In the genomic region with DNA sequence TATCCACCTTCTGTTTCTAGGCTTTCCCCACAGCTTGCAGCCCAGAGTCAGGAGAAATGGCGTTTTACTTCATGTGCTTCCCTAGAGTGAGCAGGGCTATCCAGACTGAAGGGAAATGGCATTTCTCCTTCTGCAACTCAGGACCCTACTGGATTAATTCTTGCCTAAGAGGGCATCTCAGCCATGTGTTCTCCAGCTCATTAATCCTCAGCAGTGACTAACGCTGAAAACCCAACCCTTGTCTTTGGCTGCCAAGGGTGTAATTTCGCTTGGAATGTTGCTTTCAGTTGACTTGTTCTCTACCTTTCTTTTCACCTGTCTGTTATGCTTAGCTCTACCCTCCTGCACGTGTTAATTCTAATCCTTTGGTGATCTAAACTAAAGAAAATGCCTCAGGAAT, we compare ENCODE assay signal across 15 cellular contexts. TPM values are rescaled to one million over a fixed set of nuclear protein-coding genes. Genes with fewer than 3 reads are reported as not detected.
DNase-seq lines count a peak whose midpoint lies in the region; ATAC-seq and TF ChIP-seq lines count a peak whose summit lies in the region.
"Had no signal": no experiment of that assay in that cellular context is flagged by ENCODE, and none has a peak within 500 bp of the region (broad histone marks: within the 10 kb centered on the region; RNA-seq: fewer than 3 reads in every experiment).

No MANE protein-coding gene starts in this region.

- peak overlapping the region; percentile 57 for H3K14ac ChIP-seq in IMR-90 (replicated peaks; ENCODE audit: low read depth, low read length)

- H3K36me3 ChIP-seq in ACC112 (ENCODE audit: insufficient read depth, low read length) (no peaks in the 10 kb centered on the region), IMR-90 (ENCODE audit: control insufficient read depth, insufficient read depth, low read length) (no peaks in the 10 kb centered on the region)
- H3K36me3 ChIP-seq: cardiac muscle cell had no signal

- H3K4me3 ChIP-seq in ACC112 (ENCODE audit: low read depth, low read length), result no peak overlapping the region
- H3K4me3 ChIP-seq in IMR-90 (ENCODE audit: insufficient read depth, low read depth, low read length), result no peak overlapping the region
- H3K4me3 ChIP-seq in cardiac fibroblast (replicated peaks in 1 of 2; ENCODE audit: low read depth in 2 of 2, low read length in 2 of 2), result no peak overlapping the region
- H3K4me3 ChIP-seq: cardiac muscle cell had no signal

- peak overlapping the region; percentile 28; the same call in 1 of the 2 replicates for H2AK5ac ChIP-seq in IMR-90 (ENCODE audit: low read depth, low read length)

- H3K56ac ChIP-seq in IMR-90 (ENCODE audit: extremely low read depth, insufficient read depth, low read length), result no peak overlapping the region

- H4K5ac ChIP-seq in IMR-90 (ENCODE audit: low read depth, low read length), result peak overlapping the region; percentile 37; the same call in 1 of the 2 replicates

- no peaks in the 10 kb centered on the region for H3K36me3 Mint-ChIP-seq in activated CD8-positive, alpha-beta memory T cell treated with anti-CD3 and anti-CD28 coated beads, Interleukin-2, amount 10 ng/mL, durations not matched to agents 7 days and 5 days
- H3K36me3 Mint-ChIP-seq: naive thymus-derived CD4-positive, alpha-beta T cell had no signal

- TF ChIP-seq POLR2A in IMR-90 (IDR thresholded peaks at IDR 0.05; ENCODE audit: low read depth, low read length), result no peak

- H3K4me1 Mint-ChIP-seq in activated CD8-positive, alpha-beta memory T cell treated with anti-CD3 and anti-CD28 coated beads, Interleukin-2, amount 10 ng/mL, durations not matched to agents 7 days and 5 days, result peaks cover 47% of the 10 kb centered on the region

- H3K79me2 ChIP-seq in ACC112 (ENCODE audit: control insufficient read depth, insufficient read depth, low read length, unreplicated experiment), result no peaks in the 10 kb centered on the region

- peaks cover 80% of the 10 kb centered on the region for H3K4me1 ChIP-seq in ACC112 (ENCODE audit: control insufficient read depth, insufficient read depth, low read length, unreplicated experiment)
- H3K4me1 ChIP-seq in IMR-90 (ENCODE audit: control insufficient read depth, insufficient read depth, low read length), result peaks cover 35% of the 10 kb centered on the region

- H2BK20ac ChIP-seq in IMR-90 (ENCODE audit: low read depth, low read length), result peak overlapping the region; percentile 49; the same call in 1 of the 2 replicates

- H3K27me3 Mint-ChIP-seq in activated CD8-positive, alpha-beta memory T cell treated with anti-CD3 and anti-CD28 coated beads, Interleukin-2, amount 10 ng/mL, durations not matched to agents 7 days and 5 days, result peaks cover 62% of the 10 kb centered on the region

- peaks cover 28% of the 10 kb centered on the region for H3K9me1 ChIP-seq in IMR-90 (ENCODE audit: insufficient read depth, low read length)

- intact Hi-C loops in IMR-90 (cut with micrococcal nuclease), result no loop called here

- peak overlapping the region; percentile 7; the same call in 1 of the 3 replicates for H2BK15ac ChIP-seq in IMR-90 (ENCODE audit: low read depth, low read length)

- CTCF ChIA-PET in IMR-90 (lab: Yijun Ruan, JAX), result no interaction called here
- CTCF ChIA-PET in activated CD8-positive, alpha-beta memory T cell treated with anti-CD3 and anti-CD28 coated beads, Interleukin-2, amount 10 ng/mL, durations not matched to agents 7 days and 5 days (lab: Charles Lee), result no interaction called here

- H2AK9ac ChIP-seq in IMR-90 (replicated peaks; ENCODE audit: low read depth, low read length, poor library complexity), result no peak overlapping the region

- H3K4me2 ChIP-seq in IMR-90 (ENCODE audit: low read depth, low read length), result no peak overlapping the region

- H4K20me1 ChIP-seq in IMR-90 (ENCODE audit: insufficient read depth, low read length), result no peaks in the 10 kb centered on the region

- no peak overlapping the region for H2BK5ac ChIP-seq in IMR-90 (ENCODE audit: low read depth, low read length, poor library complexity, severe bottlenecking)

- H2AFZ ChIP-seq in ACC112 (ENCODE audit: low read length, unreplicated experiment) (peak overlapping the region; percentile 5), IMR-90 (replicated peaks; ENCODE audit: low read length, poor library complexity) (peak overlapping the region; percentile 8)

- no peaks in the 10 kb centered on the region for H3K9me3 Mint-ChIP-seq in activated CD8-positive, alpha-beta memory T cell treated with anti-CD3 and anti-CD28 coated beads, Interleukin-2, amount 10 ng/mL, durations not matched to agents 7 days and 5 days (ENCODE audit: low read depth)
- H3K9me3 Mint-ChIP-seq: H9; naive thymus-derived CD4-positive, alpha-beta T cell had no signal

- BruUV-seq in IMR-90 (replicated peaks; lab: Mats Ljungman, UMichigan), result no TSS peak

- H4K91ac ChIP-seq in IMR-90 (ENCODE audit: insufficient read depth, low read depth, low read length), result peak overlapping the region; percentile 4; the same call in 1 of the 2 replicates

- H3K27ac ChIP-seq in ACC112 (ENCODE audit: low read depth, low read length) (peak overlapping the region; percentile 96), IMR-90 (ENCODE audit: insufficient read depth, low read length) (no peak overlapping the region)
- H3K27ac ChIP-seq: cardiac muscle cell had no signal

- 51% methylated on average over 2 of the region's 4 CpGs; no CpG with 5 or more reads in 1 of the 2 experiments for WGBS in IMR-90 (ENCODE audit: extremely low coverage in 2 of 2, insufficient read length in 1 of 2), 2 experiments

- H4K8ac ChIP-seq in IMR-90 (ENCODE audit: low read depth in 2 of 2, low read length in 2 of 2), result peak overlapping the region in 1 of 2 experiments; percentile 7; a peak in 1 of 4 replicates

- in situ Hi-C loops in IMR-90 (cut with MboI; ENCODE audit: low sequenced_read_pairs), result no loop called here

- peak overlapping the region; percentile 18; the same call in 1 of the 2 replicates for H3K23ac ChIP-seq in IMR-90 (ENCODE audit: low read depth, low read length)

- H3K79me1 ChIP-seq in IMR-90 (ENCODE audit: low read depth in 1 of 2, low read length in 2 of 2), result peaks cover 0 to 15% of the 10 kb centered on the region in 2 experiments; a peak in 1 of 4 replicates

- TF ChIP-seq RAD21 in IMR-90 (IDR thresholded peaks at IDR 0.05; ENCODE audit: low read length), result no peak

- no peak overlapping the region for H3K27ac Mint-ChIP-seq in activated CD8-positive, alpha-beta memory T cell treated with anti-CD3 and anti-CD28 coated beads, Interleukin-2, amount 10 ng/mL, durations not matched to agents 7 days and 5 days
- H3K27ac Mint-ChIP-seq: H9 had no signal

- H3K27me3 ChIP-seq in ACC112 (ENCODE audit: insufficient read depth, low read length) (no peaks in the 10 kb centered on the region), IMR-90 (ENCODE audit: control insufficient read depth, insufficient read depth, low read length) (no peaks in the 10 kb centered on the region)
- H3K27me3 ChIP-seq: cardiac muscle cell had no signal

- H3K4me3 Mint-ChIP-seq in activated CD8-positive, alpha-beta memory T cell treated with anti-CD3 and anti-CD28 coated beads, Interleukin-2, amount 10 ng/mL, durations not matched to agents 7 days and 5 days, result no peak overlapping the region
- H3K4me3 Mint-ChIP-seq: H9; naive thymus-derived CD4-positive, alpha-beta T cell had no signal

- no peak for DNase-seq in IMR-90
- DNase-seq in cardiac fibroblast (ENCODE audit: low read depth in 2 of 2), result peak; percentile 55
- peak; percentile 88 for DNase-seq in kidney tubule cell (ENCODE audit: low spot score)
- DNase-seq in activated CD8-positive, alpha-beta memory T cell treated with anti-CD3 and anti-CD28 coated beads, Interleukin-2, amount 10 ng/mL, durations not matched to agents 7 days and 5 days, result no peak
- no peak for DNase-seq in NCI-H2107 treated with DMSO at 0.1 percent for 48 hours (lab: John Stamatoyannopoulos, UW; ENCODE audit: unreplicated experiment)
- no peak for DNase-seq in activated naive CD4-positive, alpha-beta T cell (lab: John Stamatoyannopoulos, UW)
- DNase-seq: activated CD4-positive, alpha-beta T cell treated with anti-CD3 and anti-CD28 coated beads for 4 hours; DMS79 treated with DMSO at 0.1 percent for 48 hours; H9; naive thymus-derived CD4-positive, alpha-beta T cell; NCI-H2107; stimulated activated CD4-positive, alpha-beta T cell treated with anti-CD3 and anti-CD28 coated beads, Interleukin-12 subunit alpha, Interleukin-12 subunit beta, amount 100 ng/mL, for 4 hours had no signal

- no peaks in the 10 kb centered on the region for H3K9me3 ChIP-seq in IMR-90 (ENCODE audit: control insufficient read depth, insufficient read depth, low read length)

- no peak overlapping the region for H3K9ac ChIP-seq in IMR-90 (ENCODE audit: low read depth, low read length)

- ATAC-seq in IMR-90 (ENCODE audit: low read depth) (no peak), GM21723 (IDR thresholded peaks at IDR 0.05; ENCODE audit: unreplicated experiment) (no peak)
- ATAC-seq in activated CD8-positive, alpha-beta memory T cell treated with anti-CD3 and anti-CD28 coated beads, Interleukin-2, amount 10 ng/mL, durations not matched to agents 7 days and 5 days, result no peak
- ATAC-seq: naive thymus-derived CD4-positive, alpha-beta T cell had no signal

- TF ChIP-seq CTCF in IMR-90 (conservative IDR thresholded peaks at IDR 0.05; ENCODE audit: low read depth, low read length) (no peak), cardiac fibroblast (IDR thresholded peaks at IDR 0.05; ENCODE audit: low read depth, low read length) (no peak)

- peak overlapping the region; percentile 57 for H2BK120ac ChIP-seq in IMR-90 (ENCODE audit: low read depth, low read length)

- no peak overlapping the region; the same call in 1 of the 2 replicates for H3K18ac ChIP-seq in IMR-90 (ENCODE audit: low read depth, low read length)

- H3K4ac ChIP-seq in IMR-90 (ENCODE audit: low read depth, low read length), result no peak overlapping the region

- POLR2A ChIA-PET in IMR-90 (lab: Charles Lee; ENCODE audit: unreplicated experiment), result no interaction called here

- dilution Hi-C loops in IMR-90 (cut with HindIII; ENCODE audit: low sequenced_read_pairs, unreplicated experiment), result no loop called here

TF ChIP-seq in IMR-90, 13 proteins besides CTCF, POLR2A, EP300 and RAD21:
- peak; percentile 62; the same call in 1 of the 2 replicates for TF ChIP-seq CEBPB (IDR thresholded peaks at IDR 0.05; ENCODE audit: low read depth, low read length)
- no peak for TF ChIP-seq FOS (IDR thresholded peaks at IDR 0.05; ENCODE audit: low read depth, low read length)

RNA-seq across cellular contexts. Expression of a gene that starts 21.0 kb away (rescaled TPM):
- 137 and 570 TPM in 2 replicates for total RNA-seq in IMR-90 (2012; rRNA removed)
- 106 and 201 TPM in 2 replicates for polyA plus RNA-seq in IMR-90 (2012; rRNA removed)
- 69.6 and 82.0 TPM in 2 replicates for polyA plus RNA-seq in IMR-90 (2012; cell fraction: cytosol; rRNA removed)
- polyA plus RNA-seq in IMR-90 (2012; cell fraction: nucleus; rRNA removed; ENCODE audit: low replicate concordance), result 81.8 and 230 TPM in 2 replicates
- total RNA-seq in activated CD8-positive, alpha-beta memory T cell treated with anti-CD3 and anti-CD28 coated beads, Interleukin-2, amount 10 ng/mL, durations not matched to agents 7 days and 5 days, result 1 to 10 TPM; 6.1 to 8.8 TPM

Comparison
In these comparisons a context has a peak if more than half of its experiments do, and no peak if none do; other contexts are left out.
1. DNase-seq: peak in cardiac fibroblast (2 of 2) and kidney tubule cell (single experiment); none in IMR-90 (single experiment), activated CD8-positive, alpha-beta memory T cell treated with anti-CD3 and anti-CD28 coated beads, Interleukin-2, amount 10 ng/mL, durations not matched to agents 7 days and 5 days (single experiment), NCI-H2107 treated with DMSO at 0.1 percent for 48 hours (single experiment) and activated naive CD4-positive, alpha-beta T cell (0 of 4).
2. RNA of a gene that starts 21.0 kb away (total RNA-seq): 137 to 570 TPM in IMR-90; 6.1 to 8.8 TPM in activated CD8-positive, alpha-beta memory T cell treated with anti-CD3 and anti-CD28 coated beads, Interleukin-2, amount 10 ng/mL, durations not matched to agents 7 days and 5 days; every median in the first group is over 10 times any median in the second.